Comparison of ENCODE assay signal across 9 cellular contexts in genomic region chr16:68400924-68401460, GRCh38. TPM values are rescaled to one million over a fixed set of nuclear protein-coding genes. Genes with fewer than 3 reads are reported as not detected.
"Had no signal": no experiment of that assay in that cellular context is flagged by ENCODE, and none has a peak within 500 bp of the region (broad histone marks: within the 10 kb centered on the region; RNA-seq: fewer than 3 reads in every experiment).

No MANE protein-coding gene starts in this region.

- DNase-seq: foreskin keratinocyte, mammary epithelial cell, Right ventricle myocardium superior, substantia nigra, transverse colon had no signal

- H3K27ac Mint-ChIP-seq: activated T-helper 1 cell treated with anti-CD3 and anti-CD28 coated beads, Interleukin-12 subunit alpha, Interleukin-12 subunit beta, Interleukin-2, Interleukin-4 antibody, amounts not matched to agents 30 ng/mL and 10 ng/mL and 1 ng/mL, durations not matched to agents 14 hours and 24 hours and 36 hours had no signal

- H3K9me3 Mint-ChIP-seq: activated T-helper 1 cell treated with anti-CD3 and anti-CD28 coated beads, Interleukin-12 subunit alpha, Interleukin-12 subunit beta, Interleukin-2, Interleukin-4 antibody, amounts not matched to agents 30 ng/mL and 10 ng/mL and 1 ng/mL, durations not matched to agents 14 hours and 24 hours and 36 hours; naive thymus-derived CD8-positive, alpha-beta T cell had no signal

- H3K4me3 Mint-ChIP-seq: activated T-helper 1 cell treated with anti-CD3 and anti-CD28 coated beads, Interleukin-12 subunit alpha, Interleukin-12 subunit beta, Interleukin-2, Interleukin-4 antibody, amounts not matched to agents 30 ng/mL and 10 ng/mL and 1 ng/mL, durations not matched to agents 14 hours and 24 hours and 36 hours; naive thymus-derived CD8-positive, alpha-beta T cell had no signal

- H3K36me3 Mint-ChIP-seq: naive thymus-derived CD8-positive, alpha-beta T cell had no signal

- ATAC-seq: foreskin keratinocyte, SK-N-SH treated with all-trans-retinoic acid at 6 μM for 48 hours had no signal

RNA-seq across cellular contexts. Expression of gene SMPD3, which starts 47.3 kb away (rescaled TPM):
- total RNA-seq: ascending aorta, mammary epithelial cell had no signal
